ENCODE assay signal across 12 cellular contexts in the genomic region with DNA sequence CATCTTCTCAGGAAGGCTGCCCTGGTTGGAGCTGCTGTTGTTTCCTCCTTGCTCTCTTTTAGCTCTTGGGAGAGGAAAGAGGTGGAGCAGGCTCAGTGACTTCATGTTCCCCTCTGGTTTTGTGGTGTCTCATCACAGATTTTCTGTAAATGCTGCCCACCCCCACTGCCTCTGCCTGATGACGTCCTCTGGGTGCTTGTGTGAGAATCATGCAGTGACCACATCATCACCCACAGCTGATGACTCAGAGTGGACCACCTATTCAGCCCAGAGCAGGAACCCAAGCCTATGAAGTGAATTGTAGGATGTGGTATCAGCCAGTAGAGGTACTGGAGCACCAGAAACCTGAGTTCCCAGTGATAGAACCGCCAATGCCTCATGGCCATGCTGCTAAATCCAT. TPM values are rescaled to one million over a fixed set of nuclear protein-coding genes. Genes with fewer than 3 reads are reported as not detected.
A peak's percentile ranks its signal among the peaks of the same experiment; 100 is the strongest.
DNase-seq lines count a peak whose midpoint lies in the region; ATAC-seq lines count a peak whose summit lies in the region.
"Had no signal": no experiment of that assay in that cellular context is flagged by ENCODE, and none has a peak within 500 bp of the region (broad histone marks: within the 10 kb centered on the region; RNA-seq: fewer than 3 reads in every experiment).

GZMB (minus strand) TSS at position 33 of the 400 bp plus-strand sequence; CDS start at position 3, 30 bp downstream.

- no peaks in the 10 kb centered on the region for H3K27me3 ChIP-seq in CD4-positive, alpha-beta memory T cell (ENCODE audit: insufficient read depth, low read length)

- no peaks in the 10 kb centered on the region for H3K36me3 Mint-ChIP-seq in CD4-positive, alpha-beta memory T cell
- H3K36me3 Mint-ChIP-seq in activated CD4-positive, alpha-beta T cell treated with anti-CD3 and anti-CD28 coated beads, Interleukin-2, amount 10 ng/mL, durations not matched to agents 24 days and 14 days (ENCODE audit: low read depth) = peaks cover 59% of the 10 kb centered on the region
- H3K36me3 Mint-ChIP-seq in activated naive CD8-positive, alpha-beta T cell = peaks cover 2% of the 10 kb centered on the region
- H3K36me3 Mint-ChIP-seq: naive B cell had no signal

- peaks cover 0 to 2% (median 0%) of the 10 kb centered on the region in 8 donors for H3K9me3 Mint-ChIP-seq in CD4-positive, alpha-beta memory T cell
- H3K9me3 Mint-ChIP-seq in activated CD4-positive, alpha-beta T cell treated with anti-CD3 and anti-CD28 coated beads, Interleukin-2, amount 10 ng/mL, durations not matched to agents 24 days and 14 days = no peaks in the 10 kb centered on the region
- H3K9me3 Mint-ChIP-seq in activated naive CD8-positive, alpha-beta T cell (ENCODE audit: low read depth) = no peaks in the 10 kb centered on the region
- H3K9me3 Mint-ChIP-seq: endodermal cell had no signal

- CTCF ChIA-PET in CD4-positive, alpha-beta memory T cell (lab: Charles Lee; ENCODE audit: partially characterized antibody) = no interaction called here

- H3K27ac Mint-ChIP-seq in CD4-positive, alpha-beta memory T cell = peak within 1 kb of the TSS in 3 of 7 donors; percentile 60 to 72 (median 60)
- peak within 1 kb of the TSS; percentile 95 for H3K27ac Mint-ChIP-seq in activated CD4-positive, alpha-beta T cell treated with anti-CD3 and anti-CD28 coated beads, Interleukin-2, amount 10 ng/mL, durations not matched to agents 24 days and 14 days
- H3K27ac Mint-ChIP-seq in activated naive CD8-positive, alpha-beta T cell = peak within 1 kb of the TSS; percentile 85
- H3K27ac Mint-ChIP-seq: endodermal cell had no signal

- H3K9me3 ChIP-seq in CD4-positive, alpha-beta memory T cell (ENCODE audit: control insufficient read depth in 1 of 2, low read length in 2 of 2) = no peaks in the 10 kb centered on the region

- no peaks in the 10 kb centered on the region for H3K4me1 ChIP-seq in CD4-positive, alpha-beta memory T cell (ENCODE audit: insufficient read depth, low read length)

- peak within 1 kb of the TSS in 2 of 8 donors; percentile 36 to 56 for H3K4me3 Mint-ChIP-seq in CD4-positive, alpha-beta memory T cell
- peak within 1 kb of the TSS; percentile 96 for H3K4me3 Mint-ChIP-seq in activated CD4-positive, alpha-beta T cell treated with anti-CD3 and anti-CD28 coated beads, Interleukin-2, amount 10 ng/mL, durations not matched to agents 24 days and 14 days
- peak within 1 kb of the TSS; percentile 75 for H3K4me3 Mint-ChIP-seq in activated naive CD8-positive, alpha-beta T cell
- H3K4me3 Mint-ChIP-seq: endodermal cell had no signal

- no peaks in the 10 kb centered on the region for H3K36me3 ChIP-seq in CD4-positive, alpha-beta memory T cell (ENCODE audit: insufficient read depth, low read length)

- H3K4me1 Mint-ChIP-seq in CD4-positive, alpha-beta memory T cell = peaks cover 0 to 6% (median 3%) of the 10 kb centered on the region in 4 donors
- H3K4me1 Mint-ChIP-seq in activated CD4-positive, alpha-beta T cell treated with anti-CD3 and anti-CD28 coated beads, Interleukin-2, amount 10 ng/mL, durations not matched to agents 24 days and 14 days = peaks cover 65% of the 10 kb centered on the region
- H3K4me1 Mint-ChIP-seq in activated naive CD8-positive, alpha-beta T cell (ENCODE audit: low read depth) = peaks cover 24% of the 10 kb centered on the region
- H3K4me1 Mint-ChIP-seq: endodermal cell had no signal

- peak; percentile 9 to 60 (median 18) for DNase-seq in CD4-positive, alpha-beta memory T cell
- peak; percentile 91 for DNase-seq in activated CD4-positive, alpha-beta T cell treated with anti-CD3 and anti-CD28 coated beads, Interleukin-2, amount 10 ng/mL, durations not matched to agents 24 days and 14 days
- peak; percentile 12 for DNase-seq in stimulated activated CD4-positive, alpha-beta T cell treated with anti-CD3 and anti-CD28 coated beads, Interleukin-4, amount 100 ng/mL, for 1 hour
- DNase-seq in GOT3 (lab: John Stamatoyannopoulos, UW) = no peak
- no peak for DNase-seq in DMS79 (lab: John Stamatoyannopoulos, UW)
- DNase-seq in islet precursor cell = no peak
- DNase-seq: endodermal cell, naive B cell had no signal

- intact Hi-C loops in CD4-positive, alpha-beta memory T cell (cut with micrococcal nuclease) = no loop called here
- intact Hi-C loops in activated CD4-positive, alpha-beta T cell treated with anti-CD3 and anti-CD28 coated beads, Interleukin-2, amount 10 ng/mL, durations not matched to agents 24 days and 14 days (cut with micrococcal nuclease) = loop anchor here (1.0 to 5.0 kb wide), 7 partner anchors 25 to 192 kb away; partner anchors contain the start of genes GZMH and SDR39U1

- no peak within 1 kb of the TSS for H3K27ac ChIP-seq in CD4-positive, alpha-beta memory T cell (ENCODE audit: low read depth, low read length)

- H3K27me3 Mint-ChIP-seq in CD4-positive, alpha-beta memory T cell = peaks cover 0 to 2% of the 10 kb centered on the region in 2 donors
- no peaks in the 10 kb centered on the region for H3K27me3 Mint-ChIP-seq in activated CD4-positive, alpha-beta T cell treated with anti-CD3 and anti-CD28 coated beads, Interleukin-2, amount 10 ng/mL, durations not matched to agents 24 days and 14 days
- no peaks in the 10 kb centered on the region for H3K27me3 Mint-ChIP-seq in activated naive CD8-positive, alpha-beta T cell

- ATAC-seq in GM21723 (IDR thresholded peaks at IDR 0.05; ENCODE audit: unreplicated experiment) = no peak
- ATAC-seq: Panc1 had no signal

- POLR2A ChIA-PET in CD4-positive, alpha-beta memory T cell (lab: Charles Lee; ENCODE audit: partially characterized antibody) = no interaction called here

- no peak within 1 kb of the TSS for H3K4me3 ChIP-seq in CD4-positive, alpha-beta memory T cell (ENCODE audit: low read length in 2 of 2)

RNA-seq across cellular contexts. Expression of gene GZMB, which starts in this region (rescaled TPM):
- not detected for total RNA-seq in CD4-positive, alpha-beta memory T cell
- under 1 TPM; 0.21 to 0.82 TPM for polyA plus RNA-seq in CD4-positive, alpha-beta memory T cell
- total RNA-seq in activated CD4-positive, alpha-beta T cell treated with anti-CD3 and anti-CD28 coated beads, Interleukin-2, amount 10 ng/mL, durations not matched to agents 24 days and 14 days = 4,455 and 4,487 TPM in 2 replicates
- total RNA-seq: endodermal cell, M059J had no signal

Comparison
In these comparisons a context has a peak if more than half of its experiments do, and no peak if none do; other contexts are left out.
1. RNA of gene GZMB (total RNA-seq): 4,455 to 4,487 TPM in activated CD4-positive, alpha-beta T cell treated with anti-CD3 and anti-CD28 coated beads, Interleukin-2, amount 10 ng/mL, durations not matched to agents 24 days and 14 days; not detected in CD4-positive, alpha-beta memory T cell; every median in the first group is over 1,000 times any median in the second.
2. Peak in DNase-seq in CD4-positive, alpha-beta memory T cell; RNA of the gene not detected or under 1 TPM.
3. DNase-seq: peak in activated CD4-positive, alpha-beta T cell treated with anti-CD3 and anti-CD28 coated beads, Interleukin-2, amount 10 ng/mL, durations not matched to agents 24 days and 14 days (single experiment) and stimulated activated CD4-positive, alpha-beta T cell treated with anti-CD3 and anti-CD28 coated beads, Interleukin-4, amount 100 ng/mL, for 1 hour (single experiment); none in GOT3 (single experiment), DMS79 (single experiment) and islet precursor cell (single experiment).